In the genomic region with DNA sequence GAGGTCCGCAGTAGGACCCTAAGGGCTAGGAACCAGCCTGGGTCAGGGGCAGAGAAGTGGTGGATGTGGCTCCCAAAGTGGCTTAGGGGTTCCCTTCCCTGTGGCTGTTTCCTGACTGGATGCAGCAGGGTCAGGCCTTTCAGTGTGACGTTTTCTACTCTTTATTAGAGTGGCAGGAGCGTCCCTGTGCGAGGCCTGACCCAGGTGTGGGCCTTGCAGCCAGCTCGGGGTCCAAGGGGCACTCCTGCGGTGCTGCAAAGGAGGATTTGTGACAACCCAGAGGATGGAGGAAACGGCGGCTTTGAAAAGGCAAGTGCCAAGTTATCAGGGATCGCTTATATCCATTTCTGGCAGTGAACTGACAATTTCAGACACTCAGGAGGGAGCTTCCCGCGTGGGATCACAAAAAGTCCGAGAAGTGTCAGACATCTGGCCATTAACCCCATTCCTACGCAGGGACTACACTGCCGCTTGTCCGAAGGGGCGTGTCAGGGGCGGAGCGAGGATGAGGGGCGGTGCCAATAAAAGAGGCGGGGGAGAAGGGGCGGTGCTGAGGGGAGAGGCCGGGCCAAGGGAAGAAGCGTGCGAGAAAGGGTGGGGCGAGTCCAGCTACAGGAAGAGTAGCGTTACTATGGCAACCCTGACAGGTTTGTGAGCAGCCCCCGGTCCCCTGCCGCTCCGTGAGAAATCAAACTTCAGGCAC, we compare ENCODE assay signal across 8 cellular contexts.
DNase-seq lines count a peak whose midpoint lies in the region; ATAC-seq and TF ChIP-seq lines count a peak whose summit lies in the region.

No MANE protein-coding gene starts in this region.

- H3K4me1 ChIP-seq in KMS-11 (ENCODE audit: low read depth, poor library complexity, severe bottlenecking) = no peaks in the 10 kb centered on the region

- TF ChIP-seq CTCF in KMS-11 (conservative IDR thresholded peaks at IDR 0.05; ENCODE audit: low read depth, low read length) = no peak

- DNase-seq in activated CD4-positive, alpha-beta T cell treated with anti-CD3 and anti-CD28 coated beads for 48 hours = peak; percentile 84
- DNase-seq in nucleus accumbens (lab: John Stamatoyannopoulos, UW) = peak; percentile 2 to 91 (median 79)
- DNase-seq in superior temporal gyrus (ENCODE audit: extremely low spot score) = peak; percentile 78
- DNase-seq in COLO829 (ENCODE audit: low spot score) = no peak

- H3K27ac Mint-ChIP-seq in dendritic cell treated with granulocyte-macrophage colony-stimulating factor and Interleukin-4, amounts not matched to agents 40 ng/mL and 50 ng/mL, for 4 days = peak overlapping the region; percentile 81

- peaks cover 21% of the 10 kb centered on the region for H3K4me1 Mint-ChIP-seq in dendritic cell treated with granulocyte-macrophage colony-stimulating factor and Interleukin-4, amounts not matched to agents 40 ng/mL and 50 ng/mL, for 4 days (ENCODE audit: low read depth)

- H3K9ac ChIP-seq in KMS-11 = peak overlapping the region; percentile 35; the same call in 1 of the 2 replicates

- no peaks in the 10 kb centered on the region for H3K27me3 Mint-ChIP-seq in dendritic cell treated with granulocyte-macrophage colony-stimulating factor and Interleukin-4, amounts not matched to agents 40 ng/mL and 50 ng/mL, for 4 days

- intact Hi-C loops in dendritic cell treated with granulocyte-macrophage colony-stimulating factor and Interleukin-4, amounts not matched to agents 40 ng/mL and 50 ng/mL, for 4 days (cut with micrococcal nuclease) = loop anchor here (1.0 kb wide), 1 partner anchor 26 kb away; no protein-coding TSS in a partner anchor

- no peak overlapping the region for H3K4me3 ChIP-seq in KMS-11 (IDR thresholded peaks at IDR 0.05; ENCODE audit: insufficient read depth, low read depth, low read length)

- no peaks in the 10 kb centered on the region for H3K27me3 ChIP-seq in KMS-11 (ENCODE audit: insufficient read depth, low read depth)

- H2AFZ ChIP-seq in KMS-11 (ENCODE audit: low read depth) = peak overlapping the region; percentile 100

- peaks cover 11% of the 10 kb centered on the region for H3K36me3 Mint-ChIP-seq in dendritic cell treated with granulocyte-macrophage colony-stimulating factor and Interleukin-4, amounts not matched to agents 40 ng/mL and 50 ng/mL, for 4 days (ENCODE audit: low read depth)

- peak overlapping the region; percentile 50 for H3K27ac ChIP-seq in KMS-11

- H3K79me2 ChIP-seq in KMS-11 (ENCODE audit: insufficient read depth, low read depth) = no peaks in the 10 kb centered on the region

- peaks cover 51% of the 10 kb centered on the region for H3K9me3 Mint-ChIP-seq in dendritic cell treated with granulocyte-macrophage colony-stimulating factor and Interleukin-4, amounts not matched to agents 40 ng/mL and 50 ng/mL, for 4 days

- no peaks in the 10 kb centered on the region for H4K20me1 ChIP-seq in KMS-11 (ENCODE audit: insufficient read depth)

- H3K4me3 Mint-ChIP-seq in dendritic cell treated with granulocyte-macrophage colony-stimulating factor and Interleukin-4, amounts not matched to agents 40 ng/mL and 50 ng/mL, for 4 days = peak overlapping the region; percentile 93

- H3K36me3 ChIP-seq in KMS-11 (ENCODE audit: insufficient read depth) = no peaks in the 10 kb centered on the region

- H3K4me2 ChIP-seq in KMS-11 = peak overlapping the region; percentile 72; the same call in 1 of the 2 replicates

- ATAC-seq in HG02588 (IDR thresholded peaks at IDR 0.05; ENCODE audit: unreplicated experiment) (no peak), HG03342 (IDR thresholded peaks at IDR 0.05; ENCODE audit: unreplicated experiment) (no peak)
